2 cellular contexts compared by ENCODE assay signal in the genomic region with DNA sequence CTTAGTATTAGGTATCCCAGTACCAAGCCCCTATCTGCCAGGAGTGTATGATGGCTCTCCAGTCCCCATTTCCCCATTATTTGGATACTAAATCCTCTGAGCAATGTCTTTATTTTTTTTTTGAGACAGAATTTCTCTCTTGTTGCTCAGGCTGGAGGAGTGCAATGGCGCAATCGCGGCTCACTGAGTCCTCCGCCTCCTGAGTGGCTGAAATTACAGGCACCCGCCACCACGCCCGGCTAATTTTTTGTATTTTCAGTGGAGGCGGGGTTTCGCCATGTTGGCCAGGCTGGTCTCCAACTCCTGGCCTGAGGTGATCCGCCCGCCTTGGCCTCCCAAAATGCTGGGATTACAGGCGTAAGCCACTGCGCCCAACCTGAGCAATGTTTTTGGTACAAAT.
TF ChIP-seq lines count a peak whose summit lies in the region.

No MANE protein-coding gene starts in this region.

TF ChIP-seq in HepG2, 621 proteins besides CTCF, POLR2A, EP300 and RAD21:
- TF ChIP-seq CEBPB (IDR thresholded peaks at IDR 0.05; ENCODE audit: borderline replicate concordance, low read depth, low read length): 0 out of 2 replicates have a peak, but pooled peaks have one; percentile 11
- no peak for TF ChIP-seq PRMT3 (CRISPR knock-in tag; IDR thresholded peaks at IDR 0.05; ENCODE audit: borderline replicate concordance, low read depth)
- TF ChIP-seq, protein P1, sequence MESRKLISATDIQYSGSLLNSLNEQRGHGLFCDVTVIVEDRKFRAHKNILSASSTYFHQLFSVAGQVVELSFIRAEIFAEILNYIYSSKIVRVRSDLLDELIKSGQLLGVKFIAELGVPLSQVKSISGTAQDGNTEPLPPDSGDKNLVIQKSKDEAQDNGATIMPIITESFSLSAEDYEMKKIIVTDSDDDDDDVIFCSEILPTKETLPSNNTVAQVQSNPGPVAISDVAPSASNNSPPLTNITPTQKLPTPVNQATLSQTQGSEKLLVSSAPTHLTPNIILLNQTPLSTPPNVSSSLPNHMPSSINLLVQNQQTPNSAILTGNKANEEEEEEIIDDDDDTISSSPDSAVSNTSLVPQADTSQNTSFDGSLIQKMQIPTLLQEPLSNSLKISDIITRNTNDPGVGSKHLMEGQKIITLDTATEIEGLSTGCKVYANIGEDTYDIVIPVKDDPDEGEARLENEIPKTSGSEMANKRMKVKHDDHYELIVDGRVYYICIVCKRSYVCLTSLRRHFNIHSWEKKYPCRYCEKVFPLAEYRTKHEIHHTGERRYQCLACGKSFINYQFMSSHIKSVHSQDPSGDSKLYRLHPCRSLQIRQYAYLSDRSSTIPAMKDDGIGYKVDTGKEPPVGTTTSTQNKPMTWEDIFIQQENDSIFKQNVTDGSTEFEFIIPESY (CRISPR knock-in tag; IDR thresholded peaks at IDR 0.05): 0 out of 2 replicates have a peak, but pooled peaks have one; percentile 18
- TF ChIP-seq, protein P2, sequence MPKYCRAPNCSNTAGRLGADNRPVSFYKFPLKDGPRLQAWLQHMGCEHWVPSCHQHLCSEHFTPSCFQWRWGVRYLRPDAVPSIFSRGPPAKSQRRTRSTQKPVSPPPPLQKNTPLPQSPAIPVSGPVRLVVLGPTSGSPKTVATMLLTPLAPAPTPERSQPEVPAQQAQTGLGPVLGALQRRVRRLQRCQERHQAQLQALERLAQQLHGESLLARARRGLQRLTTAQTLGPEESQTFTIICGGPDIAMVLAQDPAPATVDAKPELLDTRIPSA (CRISPR knock-in tag; IDR thresholded peaks at IDR 0.05; ENCODE audit: borderline replicate concordance): no peak

TF ChIP-seq in K562, 482 proteins besides CTCF, POLR2A, EP300 and RAD21:
- TF ChIP-seq, protein P1 (CRISPR knock-in tag; IDR thresholded peaks at IDR 0.05): 0 out of 2 replicates have a peak, but pooled peaks have one; percentile 28
- TF ChIP-seq HMG20A (CRISPR knock-in tag; conservative IDR thresholded peaks at IDR 0.05) (no peak), SRSF3 (IDR thresholded peaks at IDR 0.05; ENCODE audit: insufficient read depth, low read length) (no peak), ZFP36 (IDR thresholded peaks at IDR 0.05; ENCODE audit: low read depth, low read length, partially characterized antibody) (no peak), ETS2 (tag; IDR thresholded peaks at IDR 0.05; ENCODE audit: borderline replicate concordance, poor library complexity, severe bottlenecking) (no peak)
- TF ChIP-seq, protein P3, sequence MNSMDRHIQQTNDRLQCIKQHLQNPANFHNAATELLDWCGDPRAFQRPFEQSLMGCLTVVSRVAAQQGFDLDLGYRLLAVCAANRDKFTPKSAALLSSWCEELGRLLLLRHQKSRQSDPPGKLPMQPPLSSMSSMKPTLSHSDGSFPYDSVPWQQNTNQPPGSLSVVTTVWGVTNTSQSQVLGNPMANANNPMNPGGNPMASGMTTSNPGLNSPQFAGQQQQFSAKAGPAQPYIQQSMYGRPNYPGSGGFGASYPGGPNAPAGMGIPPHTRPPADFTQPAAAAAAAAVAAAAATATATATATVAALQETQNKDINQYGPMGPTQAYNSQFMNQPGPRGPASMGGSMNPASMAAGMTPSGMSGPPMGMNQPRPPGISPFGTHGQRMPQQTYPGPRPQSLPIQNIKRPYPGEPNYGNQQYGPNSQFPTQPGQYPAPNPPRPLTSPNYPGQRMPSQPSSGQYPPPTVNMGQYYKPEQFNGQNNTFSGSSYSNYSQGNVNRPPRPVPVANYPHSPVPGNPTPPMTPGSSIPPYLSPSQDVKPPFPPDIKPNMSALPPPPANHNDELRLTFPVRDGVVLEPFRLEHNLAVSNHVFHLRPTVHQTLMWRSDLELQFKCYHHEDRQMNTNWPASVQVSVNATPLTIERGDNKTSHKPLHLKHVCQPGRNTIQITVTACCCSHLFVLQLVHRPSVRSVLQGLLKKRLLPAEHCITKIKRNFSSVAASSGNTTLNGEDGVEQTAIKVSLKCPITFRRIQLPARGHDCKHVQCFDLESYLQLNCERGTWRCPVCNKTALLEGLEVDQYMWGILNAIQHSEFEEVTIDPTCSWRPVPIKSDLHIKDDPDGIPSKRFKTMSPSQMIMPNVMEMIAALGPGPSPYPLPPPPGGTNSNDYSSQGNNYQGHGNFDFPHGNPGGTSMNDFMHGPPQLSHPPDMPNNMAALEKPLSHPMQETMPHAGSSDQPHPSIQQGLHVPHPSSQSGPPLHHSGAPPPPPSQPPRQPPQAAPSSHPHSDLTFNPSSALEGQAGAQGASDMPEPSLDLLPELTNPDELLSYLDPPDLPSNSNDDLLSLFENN (IDR thresholded peaks at IDR 0.05; ENCODE audit: low read depth in 2 of 2, low read length in 2 of 2): no peak
